17 cellular contexts compared by ENCODE assay signal in the genomic region with DNA sequence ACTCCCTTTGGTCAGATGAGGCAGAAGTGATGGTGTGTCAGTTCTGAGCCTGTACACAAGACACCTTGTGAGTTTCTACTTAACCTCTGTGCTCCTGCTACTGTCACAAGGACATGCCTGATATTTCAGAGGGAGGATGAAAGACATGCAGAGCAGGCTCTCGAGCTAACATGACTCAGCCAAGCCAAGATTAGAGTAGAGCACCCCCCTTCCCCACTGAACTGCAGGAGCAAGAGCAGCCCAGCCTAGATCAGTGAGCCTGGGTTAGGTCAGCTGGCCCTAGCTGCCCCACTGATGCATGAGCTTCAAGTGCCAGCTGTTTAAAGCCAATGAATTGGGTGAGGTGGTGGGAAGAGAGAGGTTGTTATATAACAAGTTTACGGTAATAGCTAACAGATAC.
"Had no signal": no experiment of that assay in that cellular context is flagged by ENCODE, and none has a peak within 500 bp of the region (broad histone marks: within the 10 kb centered on the region; RNA-seq: fewer than 3 reads in every experiment).

No MANE protein-coding gene starts in this region.

- H3K27ac ChIP-seq: esophagus squamous epithelium, gastroesophageal sphincter, lower lobe of right lung, neural progenitor cell, pancreas, uterus had no signal

- H3K9ac ChIP-seq: neural progenitor cell had no signal

- H3K4me1 ChIP-seq: esophagus squamous epithelium, gastroesophageal sphincter, lower lobe of right lung, pancreas, uterus had no signal

- H3K9me3 ChIP-seq: pancreas, uterus had no signal

- H3K36me3 ChIP-seq: esophagus squamous epithelium, gastroesophageal sphincter, lower lobe of right lung, neural progenitor cell, pancreas, uterus had no signal

- DNase-seq: effector memory CD8-positive, alpha-beta T cell; esophagus squamous epithelium; foreskin fibroblast; glutamatergic neuron; kidney glomerular epithelial cell; lower lobe of right lung; midbrain; occipital lobe; pancreas; right cardiac atrium; small intestine; stimulated activated CD4-positive, alpha-beta T cell treated with anti-CD3 and anti-CD28 coated beads, Interleukin-12 subunit alpha, Interleukin-12 subunit beta, amount 100 ng/mL, for 4 hours; stimulated activated naive CD4-positive, alpha-beta T cell treated with Interleukin-2 at 50 U/mL for 16 hours; uterus had no signal

- ATAC-seq: effector memory CD8-positive, alpha-beta T cell; gastroesophageal sphincter; lower lobe of right lung; natural killer cell treated with Interleukin-12 subunit alpha and Interleukin-12 subunit beta and Interleukin-15 and Interleukin-18, amount 100 ng/mL, for 72 hours; pancreas; right cardiac atrium had no signal

- H3K27me3 ChIP-seq: gastroesophageal sphincter, neural progenitor cell, pancreas, uterus had no signal

- H3K4me2 ChIP-seq: neural progenitor cell had no signal

- H2AFZ ChIP-seq: neural progenitor cell had no signal

- H3K4me3 ChIP-seq: esophagus squamous epithelium, gastroesophageal sphincter, lower lobe of right lung, neural progenitor cell, pancreas, uterus had no signal
